13 cellular contexts compared by ENCODE assay signal in the genomic region with DNA sequence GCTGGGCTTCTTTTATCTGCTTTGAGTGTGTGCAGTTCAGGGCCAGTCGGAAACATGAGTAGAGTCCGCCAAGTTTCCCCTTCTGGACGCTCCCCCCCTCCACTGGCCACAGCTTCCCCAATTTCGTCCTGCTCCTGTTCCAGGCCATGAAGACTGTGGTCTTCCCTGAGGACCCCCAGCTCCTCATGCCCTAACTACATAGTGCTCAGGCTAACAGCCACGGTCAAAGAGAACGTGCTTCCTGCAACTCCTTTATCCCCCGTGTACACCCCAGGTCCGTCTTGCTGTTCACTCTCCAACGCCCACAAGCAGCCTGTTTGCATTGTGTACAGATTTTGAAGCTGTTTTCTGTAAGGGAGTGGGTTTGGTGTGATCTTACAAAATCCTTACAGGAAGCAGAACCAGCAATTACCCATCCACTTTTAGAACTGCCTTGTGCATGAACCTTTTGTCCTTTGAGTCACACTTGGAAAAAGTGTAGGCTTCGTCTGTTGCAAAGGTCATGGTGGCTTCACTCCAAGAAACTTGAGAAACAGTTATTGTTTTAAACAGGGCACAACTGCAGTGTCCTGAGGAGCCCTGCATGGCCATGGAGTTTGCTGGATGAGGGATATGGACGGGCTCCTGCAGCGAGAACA.
DNase-seq lines count a peak whose midpoint lies in the region; FAIRE-seq and TF ChIP-seq lines count a peak whose summit lies in the region.
"Had no signal": no experiment of that assay in that cellular context is flagged by ENCODE, and none has a peak within 500 bp of the region (broad histone marks: within the 10 kb centered on the region; RNA-seq: fewer than 3 reads in every experiment).

No MANE protein-coding gene starts in this region.

- H3K27ac ChIP-seq in hepatocyte (no peak overlapping the region), spleen (peak overlapping the region in 7 of 8 donors; percentile 41 to 88 (median 72))

- H3K36me3 ChIP-seq in hepatocyte (replicated peaks; ENCODE audit: insufficient read depth, low read depth) (no peaks in the 10 kb centered on the region), spleen (no peaks in the 10 kb centered on the region), BE2C (no peaks in the 10 kb centered on the region), H7 (replicated peaks; ENCODE audit: control insufficient read depth, insufficient read depth, low read length) (no peaks in the 10 kb centered on the region)

- DNase-seq in Kasumi-1 (lab: John Stamatoyannopoulos, UW): peak; percentile 36 to 72
- peak; percentile 13 for DNase-seq in astrocyte of the spinal cord (ENCODE audit: low read depth, low spot score)
- DNase-seq in hepatocyte (ENCODE audit: low spot score): peak; percentile 9
- DNase-seq in spleen: no peak
- no peak for DNase-seq in BE2C
- DNase-seq in frontal cortex (ENCODE audit: low spot score in 2 of 2): no peak
- DNase-seq in H7: no peak
- no peak for DNase-seq in D721Med (ENCODE audit: insufficient read length, low spot score)
- DNase-seq: activated effector memory CD4-positive, alpha-beta T cell treated with anti-CD3 and anti-CD28 coated beads, Interleukin-2, amount 50 U/mL, for 16 hours; DMS79 treated with DMSO at 0.1 percent for 48 hours; effector memory CD8-positive, alpha-beta T cell; H9 had no signal

- intact Hi-C loops in spleen (cut with DNase I; ENCODE audit: low total_unique reads): no loop called here

- H3K9me3 ChIP-seq in hepatocyte (ENCODE audit: low read depth): peaks cover 6% of the 10 kb centered on the region
- H3K9me3 ChIP-seq in spleen: peaks cover 0 to 27% (median 12%) of the 10 kb centered on the region in 8 donors
- H3K9me3 ChIP-seq in BE2C: no peaks in the 10 kb centered on the region

- H3K27me3 ChIP-seq in hepatocyte: no peaks in the 10 kb centered on the region
- H3K27me3 ChIP-seq in spleen (replicated peaks in 1 of 7): peaks cover 0 to 36% (median 0%) of the 10 kb centered on the region in 7 donors
- H3K27me3 ChIP-seq in BE2C: no peaks in the 10 kb centered on the region
- H3K27me3 ChIP-seq in H7 (ENCODE audit: control insufficient read depth, insufficient read depth, low read length): peaks cover 3% of the 10 kb centered on the region; the same call in 1 of the 2 replicates

- H3K4me1 ChIP-seq in hepatocyte (ENCODE audit: insufficient read depth): peaks cover 15% of the 10 kb centered on the region
- peaks cover 0 to 69% (median 17%) of the 10 kb centered on the region in 6 donors for H3K4me1 ChIP-seq in spleen
- no peaks in the 10 kb centered on the region for H3K4me1 ChIP-seq in BE2C

- no peaks in the 10 kb centered on the region for H3K79me2 ChIP-seq in hepatocyte

- H3K9me2 ChIP-seq in hepatocyte (replicated peaks; ENCODE audit: insufficient read depth): no peaks in the 10 kb centered on the region

- H2AFZ ChIP-seq in hepatocyte: no peak overlapping the region

- FAIRE-seq in frontal cortex (lab: Jason Lieb, UNC): no peak
- FAIRE-seq in D721Med (lab: Jason Lieb, UNC): no peak
- FAIRE-seq: TTC549 had no signal

- in situ Hi-C loops in astrocyte of the spinal cord (cut with HindIII; ENCODE audit: low sequenced_read_pairs): no loop called here

- TF ChIP-seq CTCF in astrocyte of the spinal cord (IDR thresholded peaks at IDR 0.05; ENCODE audit: low read depth, low read length): no peak
- TF ChIP-seq CTCF in hepatocyte (IDR thresholded peaks at IDR 0.05; ENCODE audit: poor library complexity): no peak
- TF ChIP-seq CTCF in spleen (IDR thresholded peaks at IDR 0.05 in 8 of 11, conservative IDR thresholded peaks at IDR 0.05 in 3 of 11): no peak
- TF ChIP-seq CTCF in BE2C (IDR thresholded peaks at IDR 0.05; ENCODE audit: low read depth, low read length): no peak
- no peak for TF ChIP-seq CTCF in D721Med (IDR thresholded peaks at IDR 0.05; ENCODE audit: insufficient read depth, missing control alignments)

- no peak overlapping the region for H3K4me2 ChIP-seq in hepatocyte

- WGBS in hepatocyte (ENCODE audit: low lambda C conversion rate, missing lambda C conversion rate): 86% methylated on average over 12 of the region's 12 CpGs
- WGBS in spleen, 5 donors: 28 to 60% (median 50%) methylated on average over 12 of the region's 12 CpGs

- no peaks in the 10 kb centered on the region for H4K20me1 ChIP-seq in hepatocyte (ENCODE audit: insufficient read depth, poor library complexity, severe bottlenecking)

- H3K4me3 ChIP-seq in astrocyte of the spinal cord (ENCODE audit: low read depth, low read length) (no peak overlapping the region), hepatocyte (no peak overlapping the region), spleen (peak overlapping the region in 1 of 8 donors; percentile 24), BE2C (ENCODE audit: low read depth, low read length) (no peak overlapping the region), H7 (ENCODE audit: insufficient read depth, low read depth, low read length) (no peak overlapping the region)

- TF ChIP-seq POLR2A in spleen (IDR thresholded peaks at IDR 0.05): no peak

Comparison
In these comparisons a context has a peak if more than half of its experiments do, and no peak if none do; other contexts are left out.
1. DNase-seq: peak in Kasumi-1 (2 of 2), astrocyte of the spinal cord (single experiment) and hepatocyte (single experiment); none in spleen (single experiment), BE2C (single experiment), frontal cortex (0 of 2), H7 (single experiment) and D721Med (single experiment).